In the genomic region with DNA sequence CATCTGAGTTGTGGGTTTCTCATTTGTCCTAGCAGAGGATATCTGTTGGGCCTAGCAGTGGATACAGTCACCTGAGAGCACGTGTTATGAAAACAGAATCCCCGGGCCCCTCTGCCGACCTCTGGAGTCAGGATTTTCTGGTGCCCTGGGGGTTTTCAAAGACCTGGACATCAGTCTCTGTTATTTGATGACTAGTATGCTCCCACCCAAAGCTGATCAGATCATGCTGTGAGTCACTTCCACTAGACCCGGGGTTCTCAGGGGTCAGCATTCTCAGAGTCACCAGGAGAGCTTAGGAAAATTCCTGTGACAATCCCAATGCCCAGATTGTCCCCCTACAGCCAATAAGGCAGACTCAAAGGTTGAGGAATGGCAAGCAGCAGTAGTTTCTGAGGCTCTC, we compare ENCODE assay signal across 21 cellular contexts. TPM values are rescaled to one million over a fixed set of nuclear protein-coding genes. Genes with fewer than 3 reads are reported as not detected.
"Had no signal": no experiment of that assay in that cellular context is flagged by ENCODE, and none has a peak within 500 bp of the region (broad histone marks: within the 10 kb centered on the region; RNA-seq: fewer than 3 reads in every experiment).

No MANE protein-coding gene starts in this region.

- H3K27ac ChIP-seq: body of pancreas, coronary artery, epithelial cell of prostate, gastroesophageal sphincter, neutrophil, transverse colon had no signal

- ATAC-seq: body of pancreas, gastroesophageal sphincter, left lung, natural killer cell had no signal

- H3K9me3 Mint-ChIP-seq: activated CD4-positive, alpha-beta T cell treated with anti-CD3 and anti-CD28 coated beads, Interleukin-2, amount 10 ng/mL, durations not matched to agents 7 days and 5 days; central memory CD8-positive, alpha-beta T cell; natural killer cell had no signal

- H3K27me3 Mint-ChIP-seq: activated CD4-positive, alpha-beta T cell treated with anti-CD3 and anti-CD28 coated beads, Interleukin-2, amount 10 ng/mL, durations not matched to agents 7 days and 5 days; activated naive CD8-positive, alpha-beta T cell; central memory CD8-positive, alpha-beta T cell had no signal

- H3K9me3 ChIP-seq: body of pancreas, gastroesophageal sphincter, left lung, neutrophil, transverse colon had no signal

- H3K4me3 Mint-ChIP-seq: activated CD4-positive, alpha-beta T cell treated with anti-CD3 and anti-CD28 coated beads, Interleukin-2, amount 10 ng/mL, durations not matched to agents 7 days and 5 days; activated naive CD8-positive, alpha-beta T cell; central memory CD8-positive, alpha-beta T cell; natural killer cell had no signal

- H3K27ac Mint-ChIP-seq: activated CD4-positive, alpha-beta T cell treated with anti-CD3 and anti-CD28 coated beads, Interleukin-2, amount 10 ng/mL, durations not matched to agents 7 days and 5 days; activated naive CD8-positive, alpha-beta T cell had no signal

- H3K36me3 Mint-ChIP-seq: activated naive CD8-positive, alpha-beta T cell; natural killer cell had no signal

- H3K27me3 ChIP-seq: body of pancreas, transverse colon had no signal

- DNase-seq: activated CD4-positive, alpha-beta T cell treated with anti-CD3 and anti-CD28 coated beads, Interleukin-2, amount 10 ng/mL, durations not matched to agents 7 days and 5 days; activated CD8-positive, alpha-beta memory T cell treated with anti-CD3 and anti-CD28 coated beads for 24 hours; activated gamma-delta T cell treated with Interleukin-2 at 50 U/mL for 16 hours; amniotic stem cell; body of pancreas; effector CD8-positive, alpha-beta T cell; left lung; mesenchymal stem cell; natural killer cell; stimulated activated CD4-positive, alpha-beta T cell treated with anti-CD3 and anti-CD28 coated beads, Interleukin-15, amount 100 ng/mL, for 24 hours; stimulated activated CD4-positive, alpha-beta T cell treated with anti-CD3 and anti-CD28 coated beads, Interleukin-4, amount 100 ng/mL, for 4 hours; stimulated activated CD8-positive, alpha-beta memory T cell treated with anti-CD3 and anti-CD28 coated beads, Interleukin-4, amount 100 ng/mL, for 48 hours; stimulated activated naive CD4-positive, alpha-beta T cell treated with Interleukin-2 at 50 U/mL for 16 hours; transverse colon had no signal

RNA-seq across cellular contexts. Expression of gene KCNJ1, which starts 38.7 kb away (rescaled TPM):
- total RNA-seq: activated CD4-positive, alpha-beta T cell treated with anti-CD3 and anti-CD28 coated beads, Interleukin-2, amount 10 ng/mL, durations not matched to agents 7 days and 5 days; body of pancreas; left lung; natural killer cell; skeletal muscle tissue; transverse colon had no signal
